16 cellular contexts compared by ENCODE assay signal in the genomic region with DNA sequence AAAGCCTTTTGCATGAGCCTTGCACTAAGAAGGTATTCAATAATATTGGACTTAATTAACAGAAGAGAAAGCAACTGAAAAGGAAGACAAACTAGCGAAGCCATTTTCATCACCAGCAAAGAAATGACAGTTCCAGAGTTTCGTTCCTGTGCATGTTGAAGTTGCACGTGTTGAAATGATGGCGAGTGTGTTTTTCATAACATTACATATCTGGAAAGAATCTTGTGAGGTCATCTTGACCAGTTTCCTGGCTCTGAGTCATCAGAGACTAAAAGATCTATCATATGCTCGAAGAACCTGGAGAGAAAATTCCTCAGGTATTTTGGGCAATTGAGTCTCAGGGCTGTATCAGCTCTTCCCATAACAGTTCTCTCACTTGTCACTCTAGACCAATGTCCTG.
DNase-seq lines count a peak whose midpoint lies in the region; ATAC-seq, FAIRE-seq and TF ChIP-seq lines count a peak whose summit lies in the region.
"Had no signal": no experiment of that assay in that cellular context is flagged by ENCODE, and none has a peak within 500 bp of the region (broad histone marks: within the 10 kb centered on the region; RNA-seq: fewer than 3 reads in every experiment).

No MANE protein-coding gene starts in this region.

- peak; percentile 20 to 34 for DNase-seq in A549 (ENCODE audit: low read depth in 1 of 2, low spot score in 1 of 2)
- peak; percentile 67 for DNase-seq in HPDE6-E6E7 (ENCODE audit: extremely low spot score)
- peak; percentile 86 for DNase-seq in amniotic epithelial cell (ENCODE audit: low read depth)
- DNase-seq in fibroblast of villous mesenchyme (ENCODE audit: low read depth): peak; percentile 79
- no peak for DNase-seq in stimulated activated CD4-positive, alpha-beta T cell treated with anti-CD3 and anti-CD28 coated beads, Interleukin-4, amount 100 ng/mL, for 24 hours
- DNase-seq in HEK293T (ENCODE audit: extremely low spot score): no peak
- DNase-seq: activated naive CD8-positive, alpha-beta T cell treated with anti-CD3 and anti-CD28 coated beads, Interleukin-2, amount 50 U/mL, for 24 hours; AML-193; DMS79 treated with DMSO at 0.1 percent for 48 hours; mesendoderm; NCI-H2029 treated with DMSO at 0.1 percent for 48 hours; stimulated activated CD4-positive, alpha-beta T cell treated with anti-CD3 and anti-CD28 coated beads, Interleukin-2, amount 100 ng/mL, for 24 hours had no signal

- TF ChIP-seq EP300 in A549 (IDR thresholded peaks at IDR 0.05): no peak

- no peak for TF ChIP-seq POLR2A in A549 (IDR thresholded peaks at IDR 0.05; ENCODE audit: low read length)

- H3K4me1 ChIP-seq in A549: peaks cover 38% of the 10 kb centered on the region

- H3K4me3 ChIP-seq in A549: no peak overlapping the region
- H3K4me3 ChIP-seq in fibroblast of villous mesenchyme (ENCODE audit: low read depth, low read length): no peak overlapping the region

- TF ChIP-seq RAD21 in A549 (conservative IDR thresholded peaks at IDR 0.05 in 1 of 2, IDR thresholded peaks at IDR 0.05 in 1 of 2): no peak

- H3K9me3 ChIP-seq in A549: no peaks in the 10 kb centered on the region

- TF ChIP-seq CTCF in A549 (IDR thresholded peaks at IDR 0.05) (no peak), fibroblast of villous mesenchyme (IDR thresholded peaks at IDR 0.05; ENCODE audit: insufficient read depth, low read depth, low read length) (no peak)

- H3K27ac ChIP-seq in A549: no peak overlapping the region
- H3K27ac ChIP-seq: KMS-11 had no signal

- no peak for FAIRE-seq in A549 (lab: Jason Lieb, UNC)

- POLR2A ChIA-PET in A549 (lab: Yijun Ruan, JAX) (no interaction called here), HEK293T (lab: Yijun Ruan, JAX) (no interaction called here)

- CTCF ChIA-PET in A549 (lab: Yijun Ruan, JAX) (interaction anchor here (1.0 kb wide), 1 partner anchor 9 kb away, joined by 3 read pairs; no protein-coding TSS in a partner anchor), HEK293T (lab: Yijun Ruan, JAX) (no interaction called here)

- ATAC-seq in A549 (no peak), HG02759 (IDR thresholded peaks at IDR 0.05; ENCODE audit: unreplicated experiment) (no peak), GM18498 (IDR thresholded peaks at IDR 0.05; ENCODE audit: unreplicated experiment) (no peak)
- ATAC-seq: activated naive CD8-positive, alpha-beta T cell treated with anti-CD3 and anti-CD28 coated beads, Interleukin-2, amount 50 U/mL, for 24 hours; WTC11 had no signal

- 42% methylated on average over 5 of the region's 5 CpGs for WGBS in A549 (ENCODE audit: missing lambda C conversion rate)

- H3K4me2 ChIP-seq in A549: peak overlapping the region; percentile 30; the same call in 2 of the 3 replicates
- H3K4me2 ChIP-seq: KMS-11 had no signal

TF ChIP-seq in A549, 52 proteins besides CTCF, POLR2A, EP300 and RAD21:
- TF ChIP-seq FOSL2 (IDR thresholded peaks at IDR 0.05) (no peak), FOSL2 (CRISPR knock-in tag; IDR thresholded peaks at IDR 0.05) (peak; percentile 66), GATA3 (IDR thresholded peaks at IDR 0.05; ENCODE audit: borderline replicate concordance) (no peak)
- TF ChIP-seq, protein P1, sequence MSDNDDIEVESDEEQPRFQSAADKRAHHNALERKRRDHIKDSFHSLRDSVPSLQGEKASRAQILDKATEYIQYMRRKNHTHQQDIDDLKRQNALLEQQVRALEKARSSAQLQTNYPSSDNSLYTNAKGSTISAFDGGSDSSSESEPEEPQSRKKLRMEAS (IDR thresholded peaks at IDR 0.05): peak; percentile 32; the same call in 1 of the 2 replicates
TF ChIP-seq in A549: peak in this region for 2.

TF ChIP-seq in HEK293T, 16 proteins besides CTCF, POLR2A, EP300 and RAD21:
- no peak for TF ChIP-seq SP1 (IDR thresholded peaks at IDR 0.05)
- TF ChIP-seq LEF1 (IDR thresholded peaks at IDR 0.05; ENCODE audit: borderline replicate concordance): no peak
- no peak for TF ChIP-seq BHLHE40 (IDR thresholded peaks at IDR 0.05; ENCODE audit: borderline replicate concordance)
- TF ChIP-seq FOXA1 (IDR thresholded peaks at IDR 0.05): no peak
- no peak for TF ChIP-seq SUZ12 (IDR thresholded peaks at IDR 0.05)
- TF ChIP-seq ARNT (IDR thresholded peaks at IDR 0.05): no peak

Comparison
In these comparisons a context has a peak if more than half of its experiments do, and no peak if none do; other contexts are left out.
1. DNase-seq: peak in A549 (2 of 2), HPDE6-E6E7 (single experiment), amniotic epithelial cell (single experiment) and fibroblast of villous mesenchyme (single experiment); none in stimulated activated CD4-positive, alpha-beta T cell treated with anti-CD3 and anti-CD28 coated beads, Interleukin-4, amount 100 ng/mL, for 24 hours (single experiment) and HEK293T (single experiment).